12 cellular contexts compared by ENCODE assay signal in the genomic region with DNA sequence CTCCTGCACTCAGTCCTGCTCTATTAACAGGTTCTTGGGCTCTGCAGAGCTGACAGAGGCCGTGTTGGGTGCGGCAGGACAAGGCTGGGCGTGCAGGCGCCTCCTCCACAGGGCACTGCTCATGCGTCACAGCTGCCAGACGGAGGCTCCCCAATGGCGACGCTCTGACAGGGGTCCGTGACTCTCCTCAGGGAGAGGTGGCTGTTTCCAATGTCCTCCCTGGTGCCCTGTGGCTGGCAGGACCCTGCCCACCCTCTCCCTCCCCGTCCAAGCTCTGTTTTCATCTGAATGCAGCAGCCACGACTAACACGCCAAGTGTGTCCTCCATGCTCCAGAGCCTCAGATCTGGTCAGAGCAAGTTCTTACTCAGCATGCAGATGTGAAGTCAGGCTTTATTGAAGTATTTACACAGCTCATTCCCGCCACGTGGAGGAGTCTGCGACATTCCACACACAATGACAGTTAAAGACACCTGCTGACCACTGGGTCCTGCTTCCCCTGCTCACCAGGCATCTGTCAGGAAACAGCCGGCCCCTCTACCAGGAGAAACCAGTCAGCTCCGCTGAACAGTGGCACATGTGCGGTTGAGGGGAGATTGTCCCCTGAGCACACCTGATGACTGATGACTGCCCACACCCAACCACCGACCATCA.
DNase-seq lines count a peak whose midpoint lies in the region; ATAC-seq and TF ChIP-seq lines count a peak whose summit lies in the region.
"Had no signal": no experiment of that assay in that cellular context is flagged by ENCODE, and none has a peak within 500 bp of the region (broad histone marks: within the 10 kb centered on the region; RNA-seq: fewer than 3 reads in every experiment).

No MANE protein-coding gene starts in this region.

- peak; percentile 13 for DNase-seq in activated T-cell treated with anti-CD3 and anti-CD28 coated beads, Interleukin-2, amount 50 U/mL, for 1 hour
- DNase-seq in activated T-cell treated with anti-CD3 and anti-CD28 coated beads for 4 hours (no peak), NCI-H526 treated with DMSO at 0.1 percent for 48 hours (lab: John Stamatoyannopoulos, UW) (peak; percentile 67), islet precursor cell (peak; percentile 53), testis (peak; percentile 32)
- no peak for DNase-seq in stimulated activated CD4-positive, alpha-beta T cell treated with anti-CD3 and anti-CD28 coated beads, Interleukin-12 subunit alpha, Interleukin-12 subunit beta, amount 100 ng/mL, for 4 hours
- DNase-seq: BE2C; stimulated activated CD4-positive, alpha-beta T cell treated with anti-CD3 and anti-CD28 coated beads, Interleukin-1b, Interleukin-23, amount 100 ng/mL, for 48 hours; SW 1271 had no signal

- no peaks in the 10 kb centered on the region for H3K36me3 ChIP-seq in testis (ENCODE audit: low read depth, missing control alignments)
- H3K36me3 ChIP-seq: BE2C, upper lobe of left lung had no signal

- H3K9me3 ChIP-seq in testis, result no peaks in the 10 kb centered on the region
- H3K9me3 ChIP-seq: BE2C, upper lobe of left lung had no signal

- no peak for ATAC-seq in HG02623 (IDR thresholded peaks at IDR 0.05; ENCODE audit: unreplicated experiment)
- no peak for ATAC-seq in HG03571 (IDR thresholded peaks at IDR 0.05; ENCODE audit: unreplicated experiment)

- no peak for TF ChIP-seq CTCF in testis (IDR thresholded peaks at IDR 0.05)

- no peak overlapping the region for H3K4me3 ChIP-seq in testis
- H3K4me3 ChIP-seq: upper lobe of left lung had no signal

- no peak for TF ChIP-seq POLR2A in testis (IDR thresholded peaks at IDR 0.05)

- no peak overlapping the region for H3K27ac ChIP-seq in testis
- H3K27ac ChIP-seq: upper lobe of left lung had no signal

- H3K27me3 ChIP-seq in testis, result no peaks in the 10 kb centered on the region
- H3K27me3 ChIP-seq: BE2C, upper lobe of left lung had no signal

- WGBS in testis, 2 donors, result 73 to 78% methylated on average over 18 to 19 of the region's 19 CpGs

- intact Hi-C loops in testis (cut with DNase I; ENCODE audit: low total_unique reads), result no loop called here

- H3K4me1 ChIP-seq in testis, result peaks cover 10% of the 10 kb centered on the region
- H3K4me1 ChIP-seq: BE2C had no signal

Comparison
In these comparisons a context has a peak if more than half of its experiments do, and no peak if none do; other contexts are left out.
1. DNase-seq: peak in activated T-cell treated with anti-CD3 and anti-CD28 coated beads, Interleukin-2, amount 50 U/mL, for 1 hour (single experiment), NCI-H526 treated with DMSO at 0.1 percent for 48 hours (single experiment), islet precursor cell (single experiment) and testis (single experiment); none in activated T-cell treated with anti-CD3 and anti-CD28 coated beads for 4 hours (single experiment) and stimulated activated CD4-positive, alpha-beta T cell treated with anti-CD3 and anti-CD28 coated beads, Interleukin-12 subunit alpha, Interleukin-12 subunit beta, amount 100 ng/mL, for 4 hours (single experiment).